In the genomic region with DNA sequence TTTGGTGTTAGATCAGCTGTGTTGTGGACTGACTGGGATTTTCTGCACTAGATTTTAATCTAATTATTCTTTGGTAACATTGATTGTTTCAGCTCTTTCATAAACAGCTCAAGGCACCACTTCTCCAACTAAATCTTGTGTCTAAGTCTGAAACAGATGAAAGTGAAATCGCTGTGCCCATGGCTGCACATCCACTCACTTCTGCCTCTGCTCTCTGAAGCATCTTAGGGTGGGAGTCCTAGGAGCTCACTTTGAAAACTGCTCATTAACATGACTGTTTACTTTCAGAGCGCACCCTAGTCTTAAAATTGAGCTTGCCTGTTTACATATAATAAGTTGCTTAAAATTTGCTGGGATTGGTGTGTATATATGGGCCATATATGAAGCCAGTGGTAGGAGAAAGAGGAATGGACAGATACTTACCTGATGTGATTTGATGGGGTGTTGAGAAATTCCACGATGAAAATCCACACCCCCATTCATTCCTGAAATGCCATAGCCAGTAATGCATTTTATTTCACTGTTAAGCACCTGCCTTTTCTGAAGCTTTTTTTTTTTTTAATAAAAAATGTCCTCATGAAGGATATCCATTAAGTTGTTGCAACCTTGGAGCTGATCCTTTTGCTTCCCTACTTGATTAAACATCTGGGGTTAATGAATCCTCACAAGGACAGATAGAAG, we compare ENCODE assay signal across 1 cellular context.
TF ChIP-seq lines count a peak whose summit lies in the region.

No MANE protein-coding gene starts in this region.

TF ChIP-seq in SK-N-SH, 30 proteins besides CTCF, POLR2A, EP300 and RAD21 (continued from another document):
- no peak for TF ChIP-seq USF1 (IDR thresholded peaks at IDR 0.05; ENCODE audit: borderline replicate concordance, low read depth)
- TF ChIP-seq GATA2 (CRISPR knock-in tag; IDR thresholded peaks at IDR 0.05): no peak
- TF ChIP-seq ELF1 (IDR thresholded peaks at IDR 0.05): no peak
